ENCODE assay signal across 10 cellular contexts in the genomic region with DNA sequence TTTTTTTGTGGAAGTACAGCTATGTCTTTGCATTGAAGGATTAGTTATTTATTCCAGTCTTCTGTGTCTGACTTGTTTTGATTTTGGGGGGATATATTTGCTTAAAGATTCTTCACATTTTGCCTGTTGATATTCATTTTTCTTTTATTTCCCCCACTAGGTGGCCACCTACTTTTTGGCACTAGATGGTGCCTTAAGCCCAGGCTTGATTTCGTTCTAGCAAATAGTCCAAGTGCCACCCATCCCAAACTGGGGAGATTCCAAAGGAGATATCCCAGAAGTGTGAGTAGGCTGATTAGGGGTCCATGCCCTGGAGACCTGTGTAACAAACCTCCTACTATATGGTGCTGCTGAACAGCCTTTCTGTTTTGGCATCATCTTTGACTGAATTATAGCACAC.
A peak's percentile ranks its signal among the peaks of the same experiment; 100 is the strongest.
DNase-seq lines count a peak whose midpoint lies in the region; ATAC-seq, FAIRE-seq and TF ChIP-seq lines count a peak whose summit lies in the region.
"Had no signal": no experiment of that assay in that cellular context is flagged by ENCODE, and none has a peak within 500 bp of the region (broad histone marks: within the 10 kb centered on the region; RNA-seq: fewer than 3 reads in every experiment).

No MANE protein-coding gene starts in this region.

- H3K27me3 ChIP-seq in A673 (replicated peaks; ENCODE audit: insufficient read depth, low read depth, low read length, poor library complexity) (no peaks in the 10 kb centered on the region), OCI-LY1 (ENCODE audit: insufficient read depth, low read length) (no peaks in the 10 kb centered on the region), endothelial cell of umbilical vein (ENCODE audit: control insufficient read depth in 2 of 2, insufficient read depth in 2 of 2, low read length in 2 of 2) (peaks cover 5 to 8% of the 10 kb centered on the region in 2 experiments)
- H3K27me3 ChIP-seq: neutrophil had no signal

- H3K36me3 ChIP-seq in A673 (ENCODE audit: insufficient read depth, low read length, poor library complexity, severe bottlenecking): no peaks in the 10 kb centered on the region
- H3K36me3 ChIP-seq in OCI-LY1 (ENCODE audit: insufficient read depth, low read length): no peaks in the 10 kb centered on the region
- no peaks in the 10 kb centered on the region for H3K36me3 ChIP-seq in endothelial cell of umbilical vein (ENCODE audit: control insufficient read depth in 2 of 2, extremely low read depth in 1 of 2, insufficient read depth in 2 of 2, low read length in 2 of 2)
- H3K36me3 ChIP-seq: neutrophil had no signal

- H3K4me3 ChIP-seq in A673 (ENCODE audit: low read depth, low read length, poor library complexity, severe bottlenecking): no peak overlapping the region
- H3K4me3 ChIP-seq in GM12864 (ENCODE audit: low read depth, low read length): no peak overlapping the region
- H3K4me3 ChIP-seq in OCI-LY1 (ENCODE audit: low read depth, low read length, poor library complexity, severe bottlenecking): no peak overlapping the region
- no peak overlapping the region for H3K4me3 ChIP-seq in endothelial cell of umbilical vein (replicated peaks in 1 of 3; ENCODE audit: insufficient read depth in 1 of 3, low read depth in 1 of 3, low read length in 3 of 3)

- ATAC-seq in HG02870 (IDR thresholded peaks at IDR 0.05; ENCODE audit: unreplicated experiment) (no peak), GM21390 (IDR thresholded peaks at IDR 0.05; ENCODE audit: unreplicated experiment) (no peak), HG03460 (IDR thresholded peaks at IDR 0.05; ENCODE audit: unreplicated experiment) (no peak)

- POLR2A ChIA-PET in A673 (lab: Charles Lee; ENCODE audit: low non-redundant PET): no interaction called here
- POLR2A ChIA-PET in endothelial cell of umbilical vein (lab: Charles Lee): no interaction called here

- H3K27ac ChIP-seq in A673 (ENCODE audit: low read depth, low read length, poor library complexity, severe bottlenecking) (no peak overlapping the region), OCI-LY1 (ENCODE audit: low read depth, low read length, poor library complexity, severe bottlenecking) (no peak overlapping the region), endothelial cell of umbilical vein (ENCODE audit: insufficient read depth, low read depth, low read length) (no peak overlapping the region)
- H3K27ac ChIP-seq: neutrophil had no signal

- dilution Hi-C loops in endothelial cell of umbilical vein (cut with MboI; ENCODE audit: extremely low pct_ligation_motif_present, low sequenced_read_pairs): no loop called here

- FAIRE-seq in endothelial cell of umbilical vein (lab: Jason Lieb, UNC): peak; percentile 81

- no peaks in the 10 kb centered on the region for H4K20me1 ChIP-seq in OCI-LY1 (ENCODE audit: insufficient read depth, low read length)
- no peaks in the 10 kb centered on the region for H4K20me1 ChIP-seq in endothelial cell of umbilical vein (replicated peaks; ENCODE audit: control insufficient read depth, extremely low read depth, insufficient read depth, low read length)

- H3K9me3 ChIP-seq in A673 (ENCODE audit: low read depth, low read length, poor library complexity, severe bottlenecking) (no peaks in the 10 kb centered on the region), OCI-LY1 (ENCODE audit: low read length) (no peaks in the 10 kb centered on the region), endothelial cell of umbilical vein (replicated peaks; ENCODE audit: control insufficient read depth, insufficient read depth, low read length) (no peaks in the 10 kb centered on the region)
- H3K9me3 ChIP-seq: neutrophil had no signal

- no peak overlapping the region for H3K4me2 ChIP-seq in OCI-LY1 (ENCODE audit: low read length)
- no peak overlapping the region for H3K4me2 ChIP-seq in endothelial cell of umbilical vein (ENCODE audit: insufficient read depth, low read length)

- intact Hi-C loops in A673 (cut with micrococcal nuclease; ENCODE audit: unreplicated experiment): loop anchor here (10.0 kb wide), 1 partner anchor 334 kb away; no protein-coding TSS in a partner anchor
- intact Hi-C loops in endothelial cell of umbilical vein (cut with micrococcal nuclease): loop anchor here (1.0 kb wide), 1 partner anchor 332 kb away; no protein-coding TSS in a partner anchor

- H3K79me2 ChIP-seq in OCI-LY1 (ENCODE audit: insufficient read depth, low read length) (no peaks in the 10 kb centered on the region), endothelial cell of umbilical vein (ENCODE audit: control insufficient read depth, insufficient read depth, low read length) (no peaks in the 10 kb centered on the region)

- BruUV-seq in A673 (replicated peaks; lab: Mats Ljungman, UMichigan) (no TSS peak), endothelial cell of umbilical vein (replicated peaks; lab: Mats Ljungman, UMichigan) (no TSS peak)

- TF ChIP-seq CTCF in A673 (conservative IDR thresholded peaks at IDR 0.05; ENCODE audit: low read depth, low read length) (peak; percentile 69), GM12864 (IDR thresholded peaks at IDR 0.05; ENCODE audit: low read depth, low read length, missing control alignments) (peak; percentile 40), OCI-LY1 (IDR thresholded peaks at IDR 0.05; ENCODE audit: low read length) (peak; percentile 63), endothelial cell of umbilical vein (IDR thresholded peaks at IDR 0.05; ENCODE audit: extremely low read depth in 1 of 2, insufficient read depth in 1 of 2, low read depth in 1 of 2, low read length in 2 of 2) (peak; percentile 25 to 35)

- TF ChIP-seq POLR2A in endothelial cell of umbilical vein (IDR thresholded peaks at IDR 0.05; ENCODE audit: low read depth, low read length): no peak

- H3K4me1 ChIP-seq in A673 (ENCODE audit: insufficient read depth, low read length, poor library complexity, severe bottlenecking): no peaks in the 10 kb centered on the region
- H3K4me1 ChIP-seq in OCI-LY1 (ENCODE audit: insufficient read depth, low read length, severe bottlenecking): no peaks in the 10 kb centered on the region
- H3K4me1 ChIP-seq in endothelial cell of umbilical vein (ENCODE audit: control insufficient read depth, extremely low read depth, insufficient read depth, low read length): no peaks in the 10 kb centered on the region

- H3K9ac ChIP-seq in OCI-LY1 (ENCODE audit: low read length) (no peak overlapping the region), endothelial cell of umbilical vein (replicated peaks; ENCODE audit: extremely low read depth, insufficient read depth, low read length) (no peak overlapping the region)

- no peaks in the 10 kb centered on the region for H3K9me1 ChIP-seq in endothelial cell of umbilical vein (replicated peaks; ENCODE audit: control insufficient read depth, extremely low read depth, insufficient read depth, low read length)

- H2AFZ ChIP-seq in OCI-LY1 (ENCODE audit: low read length) (no peak overlapping the region), endothelial cell of umbilical vein (ENCODE audit: low read depth, low read length) (peak overlapping the region; percentile 48)

- H3F3A ChIP-seq in OCI-LY1 (ENCODE audit: insufficient read depth, low read length): no peaks in the 10 kb centered on the region

- H3K9me2 ChIP-seq in OCI-LY1 (ENCODE audit: low read depth, low read length): no peaks in the 10 kb centered on the region

- CTCF ChIA-PET in A673 (lab: Charles Lee) (interaction anchor here (0.5 kb wide), 1 partner anchor 198 kb away, joined by 4 read pairs; no protein-coding TSS in a partner anchor), endothelial cell of umbilical vein (lab: Charles Lee) (interaction anchor here (0.6 to 1.2 kb wide), 3 partner anchors 28 to 333 kb away, joined by 3 to 11 read pairs (median 3); no protein-coding TSS in a partner anchor)

- peak; percentile 55 for DNase-seq in A673 (ENCODE audit: low spot score)
- no peak for DNase-seq in GM12864 (ENCODE audit: low read depth)
- peak; percentile 37 for DNase-seq in endothelial cell of umbilical vein (ENCODE audit: low read depth, low spot score)
- DNase-seq in hypothalamus (lab: John Stamatoyannopoulos, UW): no peak
- DNase-seq: activated naive CD4-positive, alpha-beta T cell treated with anti-CD3 and anti-CD28 coated beads, Interleukin-2, amount 50 U/mL, for 16 hours had no signal

TF ChIP-seq in endothelial cell of umbilical vein, 7 proteins besides CTCF, POLR2A, EP300 and RAD21:
- no peak for TF ChIP-seq GATA2 (IDR thresholded peaks at IDR 0.05; ENCODE audit: insufficient read depth, insufficient read length, low read depth, low read length)
- TF ChIP-seq FOS (IDR thresholded peaks at IDR 0.05; ENCODE audit: borderline replicate concordance, insufficient read depth, low read length): no peak
- no peak for TF ChIP-seq EZH2 (IDR thresholded peaks at IDR 0.05; ENCODE audit: borderline replicate concordance, low read depth, low read length, severe bottlenecking)
- no peak for TF ChIP-seq JUN (IDR thresholded peaks at IDR 0.05; ENCODE audit: borderline replicate concordance, insufficient read depth, insufficient read length, low read depth)

Comparison
In these comparisons a context has a peak if more than half of its experiments do, and no peak if none do; other contexts are left out.
1. DNase-seq: peak in A673 (single experiment) and endothelial cell of umbilical vein (single experiment); none in GM12864 (single experiment) and hypothalamus (0 of 51).
2. Peak in every context shown above with its lines, with median percentiles within 50 percentile points of each other: CTCF ChIP-seq.